In the genomic region with DNA sequence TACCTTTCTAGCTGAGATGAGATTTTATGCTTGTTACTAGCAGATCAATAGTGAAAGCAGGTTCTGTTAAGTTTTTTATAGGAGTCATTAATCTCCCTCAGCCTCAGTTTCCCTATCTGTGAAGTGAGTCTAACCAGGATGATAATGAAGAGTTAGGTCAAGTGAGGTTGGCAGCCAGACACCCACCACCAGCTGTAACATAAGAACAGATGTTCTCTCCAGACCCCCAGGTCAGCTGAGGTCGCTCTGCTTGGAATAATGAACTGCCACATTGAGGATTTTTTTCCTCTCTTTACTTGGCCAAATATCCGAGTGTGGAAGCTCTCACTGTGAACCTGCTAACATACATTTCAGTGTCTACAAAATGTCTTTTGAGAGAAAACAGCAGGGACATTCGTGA, we compare ENCODE assay signal across 19 cellular contexts.
A peak's percentile ranks its signal among the peaks of the same experiment; 100 is the strongest.
DNase-seq lines count a peak whose midpoint lies in the region; ATAC-seq and TF ChIP-seq lines count a peak whose summit lies in the region.
"Had no signal": no experiment of that assay in that cellular context is flagged by ENCODE, and none has a peak within 500 bp of the region (broad histone marks: within the 10 kb centered on the region; RNA-seq: fewer than 3 reads in every experiment).

No MANE protein-coding gene starts in this region.

- no peaks in the 10 kb centered on the region for H3K9me3 ChIP-seq in SK-N-SH
- H3K9me3 ChIP-seq in neural progenitor cell (ENCODE audit: low read depth): no peaks in the 10 kb centered on the region
- H3K9me3 ChIP-seq: BLaER1 had no signal

- H3K27ac Mint-ChIP-seq in neural progenitor cell: peak overlapping the region; percentile 36
- H3K27ac Mint-ChIP-seq: B cell; CD4-positive, CD25-positive, alpha-beta regulatory T cell; CD8-positive, alpha-beta T cell had no signal

- no peak for ATAC-seq in SK-N-SH treated with all-trans-retinoic acid at 6 μM for 48 hours
- no peak for ATAC-seq in HG03378 (IDR thresholded peaks at IDR 0.05; ENCODE audit: unreplicated experiment)
- ATAC-seq: CD8-positive, alpha-beta T cell had no signal

- H3K9ac ChIP-seq in SK-N-SH (no peak overlapping the region), neural progenitor cell (no peak overlapping the region)
- H3K9ac ChIP-seq: BLaER1, GM23248 had no signal

- WGBS in SK-N-SH (ENCODE audit: low lambda C conversion rate): 26% methylated on average over 3 of the region's 3 CpGs

- H3K79me2 ChIP-seq in SK-N-SH (ENCODE audit: insufficient read depth): no peaks in the 10 kb centered on the region
- no peaks in the 10 kb centered on the region for H3K79me2 ChIP-seq in neural progenitor cell (ENCODE audit: low read depth)

- H3K4me3 ChIP-seq in SK-N-SH (ENCODE audit: low read depth in 2 of 2, low read length in 1 of 2) (no peak overlapping the region), neural progenitor cell (no peak overlapping the region)
- H3K4me3 ChIP-seq: BLaER1, GM23248 had no signal

- H4K20me1 ChIP-seq in SK-N-SH (ENCODE audit: insufficient read depth) (no peaks in the 10 kb centered on the region), neural progenitor cell (ENCODE audit: low read depth) (no peaks in the 10 kb centered on the region)
- H4K20me1 ChIP-seq: BLaER1 had no signal

- H3K4me1 ChIP-seq in SK-N-SH (ENCODE audit: control insufficient read depth in 1 of 2, insufficient read depth in 2 of 2, low read depth in 1 of 2, low read length in 1 of 2) (peaks cover 0 to 40% of the 10 kb centered on the region in 2 experiments; a peak in 2 of 4 replicates), neural progenitor cell (peaks cover 2% of the 10 kb centered on the region)
- H3K4me1 ChIP-seq: BLaER1 had no signal

- peaks cover 4% of the 10 kb centered on the region for H3K9me3 Mint-ChIP-seq in neural progenitor cell
- H3K9me3 Mint-ChIP-seq: CD4-positive, CD25-positive, alpha-beta regulatory T cell; CD8-positive, alpha-beta T cell had no signal

- no peak for TF ChIP-seq RAD21 in SK-N-SH (IDR thresholded peaks at IDR 0.05; ENCODE audit: low read length)

- H3K36me3 ChIP-seq in SK-N-SH (replicated peaks in 1 of 2; ENCODE audit: control insufficient read depth in 1 of 2, insufficient read depth in 2 of 2, low read length in 1 of 2) (no peaks in the 10 kb centered on the region), neural progenitor cell (no peaks in the 10 kb centered on the region)
- H3K36me3 ChIP-seq: BLaER1 had no signal

- H3K27me3 Mint-ChIP-seq in neural progenitor cell (ENCODE audit: insufficient read depth, low read depth): peaks cover 4% of the 10 kb centered on the region
- H3K27me3 Mint-ChIP-seq: B cell; CD4-positive, CD25-positive, alpha-beta regulatory T cell had no signal

- POLR2A ChIA-PET in SK-N-SH (lab: Yijun Ruan, JAX): no interaction called here

- no peak overlapping the region for H3K4me2 ChIP-seq in SK-N-SH
- no peak overlapping the region for H3K4me2 ChIP-seq in neural progenitor cell
- H3K4me2 ChIP-seq: BLaER1 had no signal

- TF ChIP-seq EP300 in SK-N-SH (IDR thresholded peaks at IDR 0.05; ENCODE audit: borderline replicate concordance in 1 of 2, low read depth in 1 of 2, low read length in 1 of 2): peak in 1 of 2 experiments; percentile 73; a peak in 2 of 4 replicates

- no peak overlapping the region for H3K4me3 Mint-ChIP-seq in neural progenitor cell
- H3K4me3 Mint-ChIP-seq: B cell; CD4-positive, CD25-positive, alpha-beta regulatory T cell; CD8-positive, alpha-beta T cell had no signal

- CTCF ChIA-PET in SK-N-SH (lab: Yijun Ruan, JAX): interaction anchor here (1.3 kb wide), 1 partner anchor 281 kb away, joined by 3 read pairs; no protein-coding TSS in a partner anchor

- DNase-seq in DMS 273 (lab: John Stamatoyannopoulos, UW; ENCODE audit: unreplicated experiment): peak; percentile 69
- DNase-seq in DMS 273 treated with DMSO at 0.1 percent for 48 hours (lab: John Stamatoyannopoulos, UW): no peak
- DNase-seq in SK-N-SH: peak; percentile 37
- DNase-seq in ecto neural progenitor cell (ENCODE audit: low spot score): peak; percentile 17
- DNase-seq in neural progenitor cell (ENCODE audit: low spot score): no peak
- no peak for DNase-seq in midbrain (lab: John Stamatoyannopoulos, UW)
- DNase-seq: CD4-positive, CD25-positive, alpha-beta regulatory T cell; CD8-positive, alpha-beta T cell; DMS153; DND-41; GM23248; H7; HCEC 1CT had no signal

- H3K27me3 ChIP-seq in SK-N-SH (ENCODE audit: insufficient read depth) (no peaks in the 10 kb centered on the region), neural progenitor cell (no peaks in the 10 kb centered on the region)
- H3K27me3 ChIP-seq: BLaER1 had no signal

- H3F3A ChIP-seq in SK-N-SH (replicated peaks; ENCODE audit: insufficient read depth) (no peaks in the 10 kb centered on the region), neural progenitor cell (ENCODE audit: low read depth) (no peaks in the 10 kb centered on the region)

- H3K4me1 Mint-ChIP-seq in neural progenitor cell: peaks cover 63% of the 10 kb centered on the region
- H3K4me1 Mint-ChIP-seq: B cell; CD4-positive, CD25-positive, alpha-beta regulatory T cell had no signal

- H2AFZ ChIP-seq in SK-N-SH (ENCODE audit: low read depth) (no peak overlapping the region), neural progenitor cell (replicated peaks) (no peak overlapping the region)
- H2AFZ ChIP-seq: GM23248 had no signal

- no peaks in the 10 kb centered on the region for H3K9me2 ChIP-seq in SK-N-SH

- H3K36me3 Mint-ChIP-seq in neural progenitor cell: peaks cover 4% of the 10 kb centered on the region
- H3K36me3 Mint-ChIP-seq: CD4-positive, CD25-positive, alpha-beta regulatory T cell had no signal

- TF ChIP-seq CTCF in SK-N-SH (IDR thresholded peaks at IDR 0.05): no peak
- no peak for TF ChIP-seq CTCF in neural progenitor cell (IDR thresholded peaks at IDR 0.05)

- H3K27ac ChIP-seq in SK-N-SH (ENCODE audit: low read depth in 2 of 2, low read length in 1 of 2): peak overlapping the region in 1 of 2 experiments; percentile 78; a peak in 2 of 4 replicates
- no peak overlapping the region for H3K27ac ChIP-seq in neural progenitor cell
- H3K27ac ChIP-seq: 22Rv1, BLaER1, C4-2B, GM23248 had no signal

TF ChIP-seq in SK-N-SH, 30 proteins besides CTCF, POLR2A, EP300 and RAD21:
- TF ChIP-seq SMC3 (IDR thresholded peaks at IDR 0.05; ENCODE audit: low read depth, low read length) (no peak), JUND (IDR thresholded peaks at IDR 0.05) (no peak), TEAD4 (IDR thresholded peaks at IDR 0.05; ENCODE audit: borderline replicate concordance, insufficient read depth) (no peak), CHD2 (IDR thresholded peaks at IDR 0.05; ENCODE audit: low read length, partially characterized antibody) (peak; percentile 14), TAF1 (IDR thresholded peaks at IDR 0.05; ENCODE audit: borderline replicate concordance, low read depth, low read length) (no peak)
- TF ChIP-seq, protein P1, sequence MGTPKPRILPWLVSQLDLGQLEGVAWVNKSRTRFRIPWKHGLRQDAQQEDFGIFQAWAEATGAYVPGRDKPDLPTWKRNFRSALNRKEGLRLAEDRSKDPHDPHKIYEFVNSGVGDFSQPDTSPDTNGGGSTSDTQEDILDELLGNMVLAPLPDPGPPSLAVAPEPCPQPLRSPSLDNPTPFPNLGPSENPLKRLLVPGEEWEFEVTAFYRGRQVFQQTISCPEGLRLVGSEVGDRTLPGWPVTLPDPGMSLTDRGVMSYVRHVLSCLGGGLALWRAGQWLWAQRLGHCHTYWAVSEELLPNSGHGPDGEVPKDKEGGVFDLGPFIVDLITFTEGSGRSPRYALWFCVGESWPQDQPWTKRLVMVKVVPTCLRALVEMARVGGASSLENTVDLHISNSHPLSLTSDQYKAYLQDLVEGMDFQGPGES (IDR thresholded peaks at IDR 0.05; ENCODE audit: low read depth, low read length): no peak
- TF ChIP-seq, protein P2, sequence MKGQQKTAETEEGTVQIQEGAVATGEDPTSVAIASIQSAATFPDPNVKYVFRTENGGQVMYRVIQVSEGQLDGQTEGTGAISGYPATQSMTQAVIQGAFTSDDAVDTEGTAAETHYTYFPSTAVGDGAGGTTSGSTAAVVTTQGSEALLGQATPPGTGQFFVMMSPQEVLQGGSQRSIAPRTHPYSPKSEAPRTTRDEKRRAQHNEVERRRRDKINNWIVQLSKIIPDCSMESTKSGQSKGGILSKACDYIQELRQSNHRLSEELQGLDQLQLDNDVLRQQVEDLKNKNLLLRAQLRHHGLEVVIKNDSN (IDR thresholded peaks at IDR 0.05; ENCODE audit: borderline replicate concordance, low read depth): no peak

TF ChIP-seq in SK-N-SH treated with all-trans-retinoic acid at 6 μM for 48 hours, 23 proteins besides CTCF, POLR2A, EP300 and RAD21 (continues in another document):
- TF ChIP-seq TCF4 (CRISPR knock-in tag; IDR thresholded peaks at IDR 0.05; ENCODE audit: borderline replicate concordance) (no peak), ARNTL (CRISPR knock-in tag; IDR thresholded peaks at IDR 0.05; ENCODE audit: borderline replicate concordance, low read depth) (no peak), ESRRG (CRISPR knock-in tag; IDR thresholded peaks at IDR 0.05) (no peak), ZC3H10 (CRISPR knock-in tag; IDR thresholded peaks at IDR 0.05) (no peak), ZNF8 (CRISPR knock-in tag; IDR thresholded peaks at IDR 0.05) (no peak), ZFP3 (CRISPR knock-in tag; IDR thresholded peaks at IDR 0.05) (no peak), SNAI2 (CRISPR knock-in tag; IDR thresholded peaks at IDR 0.05) (no peak), ZFP30 (CRISPR knock-in tag; IDR thresholded peaks at IDR 0.05) (no peak)
- TF ChIP-seq, protein P3, sequence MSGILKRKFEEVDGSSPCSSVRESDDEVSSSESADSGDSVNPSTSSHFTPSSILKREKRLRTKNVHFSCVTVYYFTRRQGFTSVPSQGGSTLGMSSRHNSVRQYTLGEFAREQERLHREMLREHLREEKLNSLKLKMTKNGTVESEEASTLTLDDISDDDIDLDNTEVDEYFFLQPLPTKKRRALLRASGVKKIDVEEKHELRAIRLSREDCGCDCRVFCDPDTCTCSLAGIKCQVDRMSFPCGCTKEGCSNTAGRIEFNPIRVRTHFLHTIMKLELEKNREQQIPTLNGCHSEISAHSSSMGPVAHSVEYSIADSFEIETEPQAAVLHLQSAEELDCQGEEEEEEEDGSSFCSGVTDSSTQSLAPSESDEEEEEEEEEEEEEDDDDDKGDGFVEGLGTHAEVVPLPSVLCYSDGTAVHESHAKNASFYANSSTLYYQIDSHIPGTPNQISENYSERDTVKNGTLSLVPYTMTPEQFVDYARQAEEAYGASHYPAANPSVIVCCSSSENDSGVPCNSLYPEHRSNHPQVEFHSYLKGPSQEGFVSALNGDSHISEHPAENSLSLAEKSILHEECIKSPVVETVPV (CRISPR knock-in tag; IDR thresholded peaks at IDR 0.05): no peak

Comparison
In these comparisons a context has a peak if more than half of its experiments do, and no peak if none do; other contexts are left out.
1. DNase-seq: peak in DMS 273 (single experiment), SK-N-SH (single experiment) and ecto neural progenitor cell (single experiment); none in DMS 273 treated with DMSO at 0.1 percent for 48 hours (single experiment), neural progenitor cell (single experiment) and midbrain (single experiment).